Comparison of ENCODE assay signal across 25 cellular contexts in genomic region chrX:152869972-152870371, GRCh38.
"Had no signal": no experiment of that assay in that cellular context is flagged by ENCODE, and none has a peak within 500 bp of the region (broad histone marks: within the 10 kb centered on the region; RNA-seq: fewer than 3 reads in every experiment).

No MANE protein-coding gene starts in this region.

- H3K27me3 ChIP-seq: adrenal gland, tibial artery had no signal

- FAIRE-seq: keratinocyte had no signal

- H3K9me3 ChIP-seq: adrenal gland, breast epithelium, tibial artery had no signal

- H3K4me3 Mint-ChIP-seq: mesothelial cell of epicardium; natural killer cell treated with Interleukin-12 subunit alpha and Interleukin-12 subunit beta and Interleukin-15 and Interleukin-18, amount 100 ng/mL, for 72 hours had no signal

- H3K9me3 Mint-ChIP-seq: natural killer cell treated with Interleukin-12 subunit alpha and Interleukin-12 subunit beta and Interleukin-15 and Interleukin-18, amount 100 ng/mL, for 72 hours had no signal

- H3K36me3 ChIP-seq: breast epithelium had no signal

- H3K4me3 ChIP-seq: adrenal gland, breast epithelium, lung, tibial artery had no signal

- DNase-seq: activated CD4-positive, alpha-beta T cell treated with anti-CD3 and anti-CD28 coated beads for 1 hour; activated CD8-positive, alpha-beta memory T cell treated with anti-CD3 and anti-CD28 coated beads for 24 hours; activated CD8-positive, alpha-beta memory T cell treated with anti-CD3 and anti-CD28 coated beads, Interleukin-2, amount 50 U/mL, for 48 hours; activated effector memory CD4-positive, alpha-beta T cell treated with Interleukin-2 at 50 U/mL for 16 hours; activated naive CD4-positive, alpha-beta T cell treated with anti-CD3 and anti-CD28 coated beads, Interleukin-2, amount 50 U/mL, for 16 hours; activated T-cell treated with anti-CD3 and anti-CD28 coated beads, Interleukin-2, amount 50 U/mL, for 48 hours; adrenal gland; effector CD8-positive, alpha-beta T cell; foreskin melanocyte; glutamatergic neuron; hypothalamus; occipital lobe; retina; stimulated activated CD4-positive, alpha-beta T cell treated with anti-CD3 and anti-CD28 coated beads, Interleukin-12 subunit alpha, Interleukin-12 subunit beta, amount 100 ng/mL, for 4 hours; stimulated activated CD4-positive, alpha-beta T cell treated with anti-CD3 and anti-CD28 coated beads, Interleukin-1b, Interleukin-23, amount 100 ng/mL, for 48 hours; stimulated activated CD8-positive, alpha-beta memory T cell treated with anti-CD3 and anti-CD28 coated beads, Interleukin-4, amount 100 ng/mL, for 48 hours; stimulated activated naive CD4-positive, alpha-beta T cell treated with Interleukin-2 at 50 U/mL for 16 hours; substantia nigra; tibial artery had no signal

- H3K4me1 Mint-ChIP-seq: mesothelial cell of epicardium had no signal

- H3K27ac Mint-ChIP-seq: mesothelial cell of epicardium; natural killer cell treated with Interleukin-12 subunit alpha and Interleukin-12 subunit beta and Interleukin-15 and Interleukin-18, amount 100 ng/mL, for 72 hours had no signal

- H3K4me1 ChIP-seq: adrenal gland, breast epithelium, tibial artery had no signal

- H3K27ac ChIP-seq: adrenal gland, breast epithelium, epithelial cell of prostate, tibial artery had no signal

- ATAC-seq: natural killer cell treated with Interleukin-12 subunit alpha and Interleukin-12 subunit beta and Interleukin-15 and Interleukin-18, amount 100 ng/mL, for 72 hours had no signal

- H3K36me3 Mint-ChIP-seq: natural killer cell treated with Interleukin-12 subunit alpha and Interleukin-12 subunit beta and Interleukin-15 and Interleukin-18, amount 100 ng/mL, for 72 hours had no signal
